ENCODE assay signal across 28 cellular contexts in genomic region chr4:159220353-159220752, GRCh38.
DNase-seq lines count a peak whose midpoint lies in the region; ATAC-seq, FAIRE-seq and TF ChIP-seq lines count a peak whose summit lies in the region.
"Had no signal": no experiment of that assay in that cellular context is flagged by ENCODE, and none has a peak within 500 bp of the region (broad histone marks: within the 10 kb centered on the region; RNA-seq: fewer than 3 reads in every experiment).

No MANE protein-coding gene starts in this region.

- H3K27ac Mint-ChIP-seq in CD8-positive, alpha-beta T cell: no peak overlapping the region
- H3K27ac Mint-ChIP-seq: CD14-positive monocyte had no signal

- no peaks in the 10 kb centered on the region for H3K9me1 ChIP-seq in keratinocyte (ENCODE audit: control insufficient read depth, extremely low read depth, insufficient read depth, low read length)

- no peak overlapping the region for H3K4me3 Mint-ChIP-seq in CD8-positive, alpha-beta T cell
- H3K4me3 Mint-ChIP-seq: CD14-positive monocyte had no signal

- H3K27me3 ChIP-seq in heart right ventricle (no peaks in the 10 kb centered on the region), keratinocyte (ENCODE audit: control insufficient read depth, extremely low read depth, insufficient read depth, low read length) (no peaks in the 10 kb centered on the region), Karpas-422 (ENCODE audit: low read length) (no peaks in the 10 kb centered on the region)
- H3K27me3 ChIP-seq in CD8-positive, alpha-beta T cell (ENCODE audit: insufficient read depth, low read length): no peaks in the 10 kb centered on the region
- H3K27me3 ChIP-seq: BE2C had no signal

- no peaks in the 10 kb centered on the region for H3K9me2 ChIP-seq in Karpas-422 (replicated peaks; ENCODE audit: insufficient read depth, low read length)

- H3K27ac ChIP-seq in heart right ventricle (peak overlapping the region in 7 of 10 donors; percentile 13 to 56 (median 38)), keratinocyte (ENCODE audit: control insufficient read depth, insufficient read depth, low read length) (no peak overlapping the region), Karpas-422 (ENCODE audit: low read length) (no peak overlapping the region)
- no peak overlapping the region for H3K27ac ChIP-seq in CD8-positive, alpha-beta T cell (ENCODE audit: low read depth, low read length)
- H3K27ac ChIP-seq: 22Rv1, HL-60 had no signal

- CTCF ChIA-PET in CD8-positive, alpha-beta T cell (lab: Charles Lee): no interaction called here

- POLR2A ChIA-PET in CD8-positive, alpha-beta T cell (lab: Charles Lee): no interaction called here

- H4K20me1 ChIP-seq in keratinocyte (ENCODE audit: control insufficient read depth, extremely low read depth, insufficient read depth, low read length): no peaks in the 10 kb centered on the region
- 0 out of 2 replicates have a peak, but pooled peaks cover 6% of the 10 kb centered on the region for H4K20me1 ChIP-seq in Karpas-422 (ENCODE audit: insufficient read depth, low read depth, low read length)

- peak; percentile 55 for FAIRE-seq in keratinocyte (lab: Jason Lieb, UNC)
- FAIRE-seq: GM12891, H1 had no signal

- no peak overlapping the region for H2AFZ ChIP-seq in keratinocyte (ENCODE audit: control insufficient read depth, low read length)
- no peak overlapping the region for H2AFZ ChIP-seq in Karpas-422 (ENCODE audit: low read length)

- H3K9me3 ChIP-seq in heart right ventricle (no peaks in the 10 kb centered on the region), keratinocyte (ENCODE audit: control insufficient read depth, low read depth, low read length) (no peaks in the 10 kb centered on the region), Karpas-422 (ENCODE audit: low read length) (no peaks in the 10 kb centered on the region)
- no peaks in the 10 kb centered on the region for H3K9me3 ChIP-seq in CD8-positive, alpha-beta T cell (ENCODE audit: low read length)
- H3K9me3 ChIP-seq: BE2C had no signal

- peaks cover 6 to 79% (median 54%) of the 10 kb centered on the region in 9 donors for H3K4me1 ChIP-seq in heart right ventricle
- no peaks in the 10 kb centered on the region for H3K4me1 ChIP-seq in keratinocyte (ENCODE audit: control insufficient read depth, extremely low read depth, insufficient read depth, low read length)
- H3K4me1 ChIP-seq in Karpas-422 (ENCODE audit: low read length): no peaks in the 10 kb centered on the region
- no peaks in the 10 kb centered on the region for H3K4me1 ChIP-seq in CD8-positive, alpha-beta T cell (ENCODE audit: insufficient read depth, low read length)
- H3K4me1 ChIP-seq: BE2C had no signal

- no peak overlapping the region for H3K9ac ChIP-seq in keratinocyte (ENCODE audit: control insufficient read depth, extremely low read depth, insufficient read depth, low read length)
- no peak overlapping the region for H3K9ac ChIP-seq in Karpas-422 (ENCODE audit: low read length)

- intact Hi-C loops in Right ventricle myocardium inferior (cut with DNase I): no loop called here
- intact Hi-C loops in cardiac septum (cut with DNase I): no loop called here
- intact Hi-C loops in heart right ventricle (cut with DNase I): loop anchor here in 2 of 10 donors (5.0 to 10.0 kb wide), 2 partner anchors 57 to 114 kb away; no protein-coding TSS in a partner anchor
- intact Hi-C loops in CD8-positive, alpha-beta T cell (cut with DNase I, micrococcal nuclease): no loop called here

- dilution Hi-C loops in keratinocyte (cut with MboI; ENCODE audit: extremely low pct_ligation_motif_present, low sequenced_read_pairs): no loop called here

- no peak overlapping the region for H3K4me3 ChIP-seq in heart right ventricle
- no peak overlapping the region for H3K4me3 ChIP-seq in keratinocyte (ENCODE audit: control insufficient read depth in 2 of 3, extremely low read depth in 1 of 3, insufficient read depth in 2 of 3, low read depth in 1 of 3, low read length in 3 of 3)
- no peak overlapping the region for H3K4me3 ChIP-seq in Karpas-422 (ENCODE audit: low read length)
- no peak overlapping the region for H3K4me3 ChIP-seq in CD8-positive, alpha-beta T cell (ENCODE audit: low read depth, low read length)

- no peaks in the 10 kb centered on the region for H3K27me3 Mint-ChIP-seq in CD8-positive, alpha-beta T cell (ENCODE audit: low read depth)

- no peak for TF ChIP-seq CTCF in heart right ventricle (IDR thresholded peaks at IDR 0.05)
- no peak for TF ChIP-seq CTCF in keratinocyte (optimal IDR thresholded peaks at IDR 0.05 in 1 of 3, IDR thresholded peaks at IDR 0.05 in 1 of 3, conservative IDR thresholded peaks at IDR 0.05 in 1 of 3; ENCODE audit: extremely low read depth in 1 of 3, insufficient read depth in 2 of 3, low read length in 3 of 3)
- TF ChIP-seq CTCF in CD8-positive, alpha-beta T cell (IDR thresholded peaks at IDR 0.05): no peak

- no peaks in the 10 kb centered on the region for H3K9me3 Mint-ChIP-seq in CD8-positive, alpha-beta T cell

- ATAC-seq in Right ventricle myocardium inferior: peak; percentile 86
- ATAC-seq in heart right ventricle: peak in 7 of 8 donors; percentile 53 to 84 (median 76)
- no peak for ATAC-seq in CD8-positive, alpha-beta T cell
- ATAC-seq: HCT116, PC-3 had no signal

- H3K36me3 Mint-ChIP-seq in CD8-positive, alpha-beta T cell: no peaks in the 10 kb centered on the region

- WGBS in heart right ventricle, 2 donors: 37 to 48% methylated on average over 5 of the region's 5 CpGs

- DNase-seq in Right ventricle myocardium inferior (ENCODE audit: missing footprints) (no peak), cardiac septum (ENCODE audit: low spot score) (no peak), heart right ventricle (no peak), keratinocyte (ENCODE audit: low read depth, low spot score) (no peak), ureter (ENCODE audit: low spot score) (no peak), putamen (ENCODE audit: low spot score) (no peak), Karpas-422 (no peak)
- no peak for DNase-seq in CD8-positive, alpha-beta T cell
- DNase-seq: BE2C, Calu3, DMS79 treated with DMSO at 0.1 percent for 48 hours, GF-D8, Kasumi-1, NCI-H1092 treated with DMSO at 0.1 percent for 48 hours, NCI-H1436, NCI-H187, NCI-H2081 treated with DMSO at 0.1 percent for 48 hours, NCI-H2171 treated with DMSO at 0.1 percent for 48 hours, NCI-H524 treated with DMSO at 0.1 percent for 48 hours, NCI-H774, PC-3, SHP77 had no signal

- H3K36me3 ChIP-seq in heart right ventricle (no peaks in the 10 kb centered on the region), keratinocyte (ENCODE audit: control insufficient read depth in 2 of 2, extremely low read depth in 1 of 2, insufficient read depth in 2 of 2, low read length in 2 of 2) (no peaks in the 10 kb centered on the region), Karpas-422 (ENCODE audit: insufficient read depth, low read length) (no peaks in the 10 kb centered on the region)
- H3K36me3 ChIP-seq in CD8-positive, alpha-beta T cell (ENCODE audit: insufficient read depth, low read length): no peaks in the 10 kb centered on the region
- H3K36me3 ChIP-seq: BE2C had no signal

- peaks cover 23% of the 10 kb centered on the region for H3K79me2 ChIP-seq in keratinocyte (ENCODE audit: control insufficient read depth, insufficient read depth, low read length)
- H3K79me2 ChIP-seq in Karpas-422 (ENCODE audit: low read length): no peaks in the 10 kb centered on the region

- no peak overlapping the region for H3K4me2 ChIP-seq in keratinocyte (ENCODE audit: control insufficient read depth, extremely low read depth, insufficient read depth, low read depth, low read length)
- no peak overlapping the region for H3K4me2 ChIP-seq in Karpas-422 (ENCODE audit: low read depth, low read length, poor library complexity, severe bottlenecking)

- H3K4me1 Mint-ChIP-seq in CD8-positive, alpha-beta T cell (ENCODE audit: low read depth): peaks cover 1% of the 10 kb centered on the region

Comparison
In these comparisons a context has a peak if more than half of its experiments do, and no peak if none do; other contexts are left out.
1. H3K27ac ChIP-seq: peak in heart right ventricle (7 of 10); none in keratinocyte (single experiment), Karpas-422 (single experiment) and CD8-positive, alpha-beta T cell (single experiment).